ENCODE assay signal across 9 cellular contexts in genomic region chr19:57099199-57099661, GRCh38. TPM values are rescaled to one million over a fixed set of nuclear protein-coding genes. Genes with fewer than 3 reads are reported as not detected.
DNase-seq lines count a peak whose midpoint lies in the region; ATAC-seq and TF ChIP-seq lines count a peak whose summit lies in the region.
"Had no signal": no experiment of that assay in that cellular context is flagged by ENCODE, and none has a peak within 500 bp of the region (broad histone marks: within the 10 kb centered on the region; RNA-seq: fewer than 3 reads in every experiment).

No MANE protein-coding gene starts in this region.

- H3K27ac Mint-ChIP-seq in memory B cell: no peak overlapping the region

- intact Hi-C loops in dorsolateral prefrontal cortex (cut with DNase I): loop anchor here (1.0 to 5.0 kb wide), 7 partner anchors 257 to 410 kb away; partner anchors contain the start of genes PEG3 (in 1 of the 2) and ZIM2 (in 1 of the 2)

- H3K27ac ChIP-seq in dorsolateral prefrontal cortex: peak overlapping the region in 1 of 59 donors; percentile 17

- H3K27me3 Mint-ChIP-seq in memory B cell: peaks cover 5% of the 10 kb centered on the region

- no peak overlapping the region for H3K4me3 Mint-ChIP-seq in memory B cell
- H3K4me3 Mint-ChIP-seq: IgD-negative memory B cell had no signal

- H3K9me3 Mint-ChIP-seq in memory B cell: peaks cover 7% of the 10 kb centered on the region

- H3K27me3 ChIP-seq in dorsolateral prefrontal cortex: no peaks in the 10 kb centered on the region

- ATAC-seq in memory B cell (ENCODE audit: low read depth) (no peak), HG02840 (IDR thresholded peaks at IDR 0.05; ENCODE audit: low FRiP score, unreplicated experiment) (no peak)

- no peak for TF ChIP-seq EP300 in Ishikawa (IDR thresholded peaks at IDR 0.05; ENCODE audit: borderline replicate concordance)

- DNase-seq in CMK (ENCODE audit: low read depth) (peak; percentile 15), dorsolateral prefrontal cortex (peak; percentile 64 to 86 (median 76)), memory B cell (ENCODE audit: low spot score in 2 of 2) (peak; percentile 7 to 43), MV-4-11 (lab: John Stamatoyannopoulos, UW) (no peak)
- DNase-seq in activated CD4-positive, alpha-beta T cell treated with anti-CD3 and anti-CD28 coated beads, Interleukin-2, amount 50 U/mL, for 1 hour: peak; percentile 34
- peak in 5 of 6 experiments; percentile 0 to 32 (median 11) for DNase-seq in stimulated activated naive CD4-positive, alpha-beta T cell (lab: John Stamatoyannopoulos, UW)

- peaks cover 9% of the 10 kb centered on the region for H3K4me1 Mint-ChIP-seq in memory B cell

- peak overlapping the region in 1 of 59 donors; percentile 13 for H3K4me3 ChIP-seq in dorsolateral prefrontal cortex

- no peaks in the 10 kb centered on the region for H3K36me3 Mint-ChIP-seq in memory B cell

- TF ChIP-seq CTCF in dorsolateral prefrontal cortex (IDR thresholded peaks at IDR 0.05 in 54 of 56, conservative IDR thresholded peaks at IDR 0.05 in 2 of 56; ENCODE audit: low read depth in 1 of 56, partially characterized antibody in 56 of 56): peak; percentile 77 to 100 (median 98)

- peak; percentile 78 for TF ChIP-seq RAD21 in Ishikawa (IDR thresholded peaks at IDR 0.05; ENCODE audit: low read depth)

TF ChIP-seq in Ishikawa, 13 proteins besides CTCF, POLR2A, EP300 and RAD21:
- TF ChIP-seq REST (IDR thresholded peaks at IDR 0.05; ENCODE audit: low read depth) (no peak), YY1 (IDR thresholded peaks at IDR 0.05; ENCODE audit: low read depth) (peak; percentile 54; the same call in 1 of the 2 replicates)

RNA-seq across cellular contexts. Expression of gene USP29, which starts 20.6 kb away (rescaled TPM):
- not detected for total RNA-seq in dorsolateral prefrontal cortex

RNA-seq across cellular contexts. Expression of gene ZIM3, which starts 45.8 kb away (rescaled TPM):
- not detected for total RNA-seq in dorsolateral prefrontal cortex
